In the genomic region with DNA sequence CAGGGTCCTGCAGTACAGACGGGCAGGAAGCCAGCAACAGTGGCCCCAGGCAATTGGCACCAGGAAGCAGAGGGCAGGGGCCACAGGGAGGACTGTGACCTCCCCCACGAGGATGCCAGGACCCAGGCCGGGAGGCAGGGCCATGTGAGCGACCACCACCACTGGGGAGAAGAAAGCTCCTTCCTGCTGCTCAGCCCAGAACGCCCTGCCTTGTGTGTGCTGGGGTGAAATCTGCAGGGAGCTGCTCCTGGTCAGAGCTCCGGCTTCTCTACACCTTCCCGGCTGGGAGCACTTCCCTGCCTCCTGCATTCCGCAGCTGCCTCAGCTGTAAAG, we compare ENCODE assay signal across 20 cellular contexts.
DNase-seq lines count a peak whose midpoint lies in the region; ATAC-seq and TF ChIP-seq lines count a peak whose summit lies in the region.
"Had no signal": no experiment of that assay in that cellular context is flagged by ENCODE, and none has a peak within 500 bp of the region (broad histone marks: within the 10 kb centered on the region; RNA-seq: fewer than 3 reads in every experiment).

No MANE protein-coding gene starts in this region.

- no peak overlapping the region for H3K27ac Mint-ChIP-seq in Calu3 (ENCODE audit: unreplicated experiment)
- H3K27ac Mint-ChIP-seq: naive thymus-derived CD4-positive, alpha-beta T cell had no signal

- ATAC-seq in Right ventricle myocardium superior (ENCODE audit: poor library complexity): no peak
- ATAC-seq in RWPE2 (ENCODE audit: low read depth): no peak
- ATAC-seq: naive thymus-derived CD4-positive, alpha-beta T cell had no signal

- H3K9me3 Mint-ChIP-seq in Calu3 (ENCODE audit: low read depth, unreplicated experiment): peaks cover 2% of the 10 kb centered on the region

- H3K27me3 ChIP-seq in right atrium auricular region (no peaks in the 10 kb centered on the region), RWPE2 (ENCODE audit: insufficient read depth, poor library complexity, severe bottlenecking) (peaks cover 9% of the 10 kb centered on the region), spleen (replicated peaks in 1 of 7) (peaks cover 0 to 14% (median 0%) of the 10 kb centered on the region in 7 donors), prostate gland (replicated peaks; ENCODE audit: insufficient read depth) (no peaks in the 10 kb centered on the region)
- H3K27me3 ChIP-seq: brain microvascular endothelial cell had no signal

- no peak overlapping the region for H3K4me3 Mint-ChIP-seq in Calu3 (ENCODE audit: low read depth, unreplicated experiment)
- H3K4me3 Mint-ChIP-seq: naive thymus-derived CD4-positive, alpha-beta T cell had no signal

- H3K36me3 ChIP-seq in right atrium auricular region: no peaks in the 10 kb centered on the region
- no peaks in the 10 kb centered on the region for H3K36me3 ChIP-seq in RWPE2 (ENCODE audit: low read depth)
- H3K36me3 ChIP-seq in spleen: no peaks in the 10 kb centered on the region
- H3K36me3 ChIP-seq in prostate gland: no peaks in the 10 kb centered on the region
- H3K36me3 ChIP-seq: brain microvascular endothelial cell had no signal

- no peaks in the 10 kb centered on the region for H3K9me3 ChIP-seq in right atrium auricular region
- H3K9me3 ChIP-seq in RWPE2 (ENCODE audit: severe bottlenecking): no peaks in the 10 kb centered on the region
- H3K9me3 ChIP-seq in spleen: no peaks in the 10 kb centered on the region
- no peaks in the 10 kb centered on the region for H3K9me3 ChIP-seq in prostate gland

- no peaks in the 10 kb centered on the region for H3K4me1 Mint-ChIP-seq in Calu3 (ENCODE audit: low read depth, unreplicated experiment)

- no peaks in the 10 kb centered on the region for H3K4me1 ChIP-seq in right atrium auricular region
- H3K4me1 ChIP-seq in RWPE2 (ENCODE audit: insufficient read depth, poor library complexity, severe bottlenecking): no peaks in the 10 kb centered on the region
- H3K4me1 ChIP-seq in spleen: no peaks in the 10 kb centered on the region
- no peaks in the 10 kb centered on the region for H3K4me1 ChIP-seq in prostate gland (replicated peaks)

- BruUV-seq in Calu3 (replicated peaks; lab: Mats Ljungman, UMichigan): no TSS peak

- no peaks in the 10 kb centered on the region for H3K27me3 Mint-ChIP-seq in Calu3 (ENCODE audit: unreplicated experiment)
- H3K27me3 Mint-ChIP-seq: naive thymus-derived CD4-positive, alpha-beta T cell had no signal

- no peak overlapping the region for H3K4me3 ChIP-seq in right atrium auricular region
- H3K4me3 ChIP-seq in RWPE2 (ENCODE audit: severe bottlenecking): no peak overlapping the region
- H3K4me3 ChIP-seq in spleen: no peak overlapping the region
- no peak overlapping the region for H3K4me3 ChIP-seq in prostate gland

- DNase-seq in Right ventricle myocardium superior (peak; percentile 31), right atrium auricular region (ENCODE audit: low spot score) (no peak), RWPE2 (ENCODE audit: low spot score) (peak; percentile 34), iPS DF 4.7 (ENCODE audit: extremely low read depth, low spot score) (peak; percentile 5), spleen (peak; percentile 70), SIG-M5 treated with dmso at 0.1 percent for 504 hours (lab: John Stamatoyannopoulos, UW; ENCODE audit: unreplicated experiment) (no peak), prostate gland (ENCODE audit: low spot score) (no peak), Calu3 (no peak)
- DNase-seq: activated CD4-positive, alpha-beta T cell treated with anti-CD3 and anti-CD28 coated beads for 48 hours; activated gamma-delta T cell treated with Interleukin-2 at 50 U/mL for 16 hours; activated T-cell treated with anti-CD3 and anti-CD28 coated beads, Interleukin-2, amount 50 U/mL, for 1 hour; brain microvascular endothelial cell; effector CD4-positive, alpha-beta T cell; naive thymus-derived CD4-positive, alpha-beta T cell; NCI-H2081; NCI-H226; NCI-H774; stimulated activated CD4-positive, alpha-beta T cell treated with anti-CD3 and anti-CD28 coated beads, Interleukin-4, amount 100 ng/mL, for 1 hour; trophoblast cell had no signal

- CTCF ChIA-PET in Calu3 (lab: Charles Lee): no interaction called here

- 31 to 62% (median 54%) methylated on average over 5 to 8 of the region's 8 CpGs for WGBS in spleen, 5 donors
- 38% methylated on average over 7 of the region's 8 CpGs for whole genome bisulfite sequencing in prostate gland

- TF ChIP-seq POLR2A in spleen (IDR thresholded peaks at IDR 0.05) (no peak), prostate gland (IDR thresholded peaks at IDR 0.05) (no peak)

- H3K36me3 Mint-ChIP-seq in Calu3 (ENCODE audit: insufficient read depth, unreplicated experiment): no peaks in the 10 kb centered on the region
- H3K36me3 Mint-ChIP-seq: naive thymus-derived CD4-positive, alpha-beta T cell had no signal

- intact Hi-C loops in Right ventricle myocardium superior (cut with DNase I): no loop called here
- intact Hi-C loops in spleen (cut with DNase I; ENCODE audit: low total_unique reads): no loop called here
- intact Hi-C loops in prostate gland (cut with DNase I): no loop called here
- intact Hi-C loops in Calu3 (cut with micrococcal nuclease; ENCODE audit: unreplicated experiment): no loop called here

- no peak for TF ChIP-seq CTCF in right atrium auricular region (IDR thresholded peaks at IDR 0.05)
- no peak for TF ChIP-seq CTCF in RWPE2 (IDR thresholded peaks at IDR 0.05; ENCODE audit: poor library complexity, severe bottlenecking)
- no peak for TF ChIP-seq CTCF in spleen (IDR thresholded peaks at IDR 0.05 in 8 of 11, conservative IDR thresholded peaks at IDR 0.05 in 3 of 11)
- no peak for TF ChIP-seq CTCF in prostate gland (IDR thresholded peaks at IDR 0.05)
- TF ChIP-seq CTCF in Calu3 (IDR thresholded peaks at IDR 0.05; ENCODE audit: unreplicated experiment): no peak

- H3K27ac ChIP-seq in right atrium auricular region (no peak overlapping the region), RWPE2 (ENCODE audit: poor library complexity, severe bottlenecking) (no peak overlapping the region), spleen (no peak overlapping the region), prostate gland (no peak overlapping the region)
- H3K27ac ChIP-seq: brain microvascular endothelial cell, epithelial cell of prostate had no signal

Comparison
In these comparisons a context has a peak if more than half of its experiments do, and no peak if none do; other contexts are left out.
1. DNase-seq: peak in Right ventricle myocardium superior (single experiment), RWPE2 (single experiment), iPS DF 4.7 (single experiment) and spleen (single experiment); none in right atrium auricular region (single experiment), SIG-M5 treated with dmso at 0.1 percent for 504 hours (single experiment), prostate gland (single experiment) and Calu3 (single experiment).